Comparison of ENCODE assay signal across 8 cellular contexts in genomic region chr2:27489118-27489497, GRCh38. TPM values are rescaled to one million over a fixed set of nuclear protein-coding genes. Genes with fewer than 3 reads are reported as not detected.
A peak's percentile ranks its signal among the peaks of the same experiment; 100 is the strongest.
DNase-seq lines count a peak whose midpoint lies in the region; ATAC-seq, FAIRE-seq and TF ChIP-seq lines count a peak whose summit lies in the region.

No MANE protein-coding gene starts in this region.

- TF ChIP-seq POLR2A in NB4 (IDR thresholded peaks at IDR 0.05; ENCODE audit: extremely low read depth, insufficient read length): no peak

- no peaks in the 10 kb centered on the region for H3K27me3 ChIP-seq in stomach smooth muscle (ENCODE audit: control insufficient read depth in 1 of 2, insufficient read depth in 2 of 2, low read length in 2 of 2)

- H3K4me1 ChIP-seq in kidney (ENCODE audit: control insufficient read depth in 1 of 2, insufficient read depth in 1 of 2, low read depth in 1 of 2, low read length in 2 of 2): peaks cover 3 to 4% of the 10 kb centered on the region in 2 donors
- H3K4me1 ChIP-seq in stomach smooth muscle (ENCODE audit: control insufficient read depth, insufficient read depth, low read length): peaks cover 15% of the 10 kb centered on the region

- H3K36me3 Mint-ChIP-seq in activated T-cell treated with anti-CD3 and anti-CD28 coated beads, Interleukin-2, amount 50 U/mL, for 24 hours (ENCODE audit: low read depth): peaks cover 7% of the 10 kb centered on the region

- intact Hi-C loops in kidney (cut with DNase I): no loop called here

- H3K9me3 ChIP-seq in kidney (ENCODE audit: control insufficient read depth in 1 of 2, low read length in 2 of 2) (no peaks in the 10 kb centered on the region), stomach smooth muscle (ENCODE audit: control insufficient read depth in 2 of 2, low read length in 2 of 2) (no peaks in the 10 kb centered on the region)

- H3K27me3 Mint-ChIP-seq in activated T-cell treated with anti-CD3 and anti-CD28 coated beads, Interleukin-2, amount 50 U/mL, for 24 hours: peaks cover 10% of the 10 kb centered on the region

- H3K27ac ChIP-seq in kidney (ENCODE audit: low read depth in 2 of 2, low read length in 2 of 2) (peak overlapping the region in 1 of 2 donors; percentile 12), stomach smooth muscle (ENCODE audit: low read length) (peak overlapping the region; percentile 46)

- H3K9me3 Mint-ChIP-seq in activated T-cell treated with anti-CD3 and anti-CD28 coated beads, Interleukin-2, amount 50 U/mL, for 24 hours: no peaks in the 10 kb centered on the region

- peak overlapping the region; percentile 8 to 70 for H3K9ac ChIP-seq in kidney (ENCODE audit: low read length in 2 of 2)
- peak overlapping the region; percentile 66 to 89 for H3K9ac ChIP-seq in stomach smooth muscle (ENCODE audit: low read length in 2 of 2)

- in situ Hi-C loops in astrocyte of the spinal cord (cut with HindIII; ENCODE audit: low sequenced_read_pairs): no loop called here

- no peak for FAIRE-seq in kidney (lab: Jason Lieb, UNC)

- peak overlapping the region; percentile 83 for H3K4me3 Mint-ChIP-seq in activated T-cell treated with anti-CD3 and anti-CD28 coated beads, Interleukin-2, amount 50 U/mL, for 24 hours

- H3K4me1 Mint-ChIP-seq in activated T-cell treated with anti-CD3 and anti-CD28 coated beads, Interleukin-2, amount 50 U/mL, for 24 hours (ENCODE audit: low read depth): peaks cover 22% of the 10 kb centered on the region

- no peak for DNase-seq in activated T-cell treated with anti-CD3 and anti-CD28 coated beads, Interleukin-2, amount 50 U/mL, for 24 hours
- DNase-seq in activated T-cell treated with anti-CD3 and anti-CD28 coated beads for 4 hours: no peak
- DNase-seq in NB4 (ENCODE audit: low read depth): peak; percentile 50
- no peak for DNase-seq in astrocyte of the spinal cord (ENCODE audit: low read depth, low spot score)
- DNase-seq in kidney: no peak
- DNase-seq in NCI-H2081 treated with DMSO at 0.1 percent for 48 hours (lab: John Stamatoyannopoulos, UW): no peak

- H3K36me3 ChIP-seq in kidney (ENCODE audit: control insufficient read depth in 1 of 2, insufficient read depth in 2 of 2, low read length in 2 of 2): peaks cover 2 to 10% of the 10 kb centered on the region in 2 donors
- peaks cover 11 to 13% of the 10 kb centered on the region in 2 donors for H3K36me3 ChIP-seq in stomach smooth muscle (ENCODE audit: control insufficient read depth in 2 of 2, insufficient read depth in 2 of 2, low read length in 2 of 2)

- peak overlapping the region; percentile 83 for H3K27ac Mint-ChIP-seq in activated T-cell treated with anti-CD3 and anti-CD28 coated beads, Interleukin-2, amount 50 U/mL, for 24 hours

- TF ChIP-seq CTCF in NB4 (IDR thresholded peaks at IDR 0.05; ENCODE audit: low read depth, low read length) (no peak), astrocyte of the spinal cord (IDR thresholded peaks at IDR 0.05; ENCODE audit: low read depth, low read length) (peak; percentile 9), kidney (IDR thresholded peaks at IDR 0.05; ENCODE audit: borderline replicate concordance, extremely low read depth, insufficient read depth) (no peak)

- H3K4me3 ChIP-seq in NB4 (ENCODE audit: low read depth, low read length) (peak overlapping the region; percentile 96), astrocyte of the spinal cord (ENCODE audit: low read depth, low read length) (peak overlapping the region; percentile 79), kidney (ENCODE audit: low read length in 2 of 2) (peak overlapping the region; percentile 85), stomach smooth muscle (ENCODE audit: low read length in 2 of 2) (peak overlapping the region; percentile 88 to 99)

- ATAC-seq in GM21529 (IDR thresholded peaks at IDR 0.05; ENCODE audit: unreplicated experiment): no peak

RNA-seq across cellular contexts. Expression of gene IFT172, which starts 0.4 kb away (rescaled TPM):
- 40.3 TPM for total RNA-seq in kidney
- 25.9 TPM for polyA plus RNA-seq in kidney (ENCODE audit: insufficient read depth, low read depth, low replicate concordance)

RNA-seq across cellular contexts. Expression of gene FNDC4, which starts 5.9 kb away (rescaled TPM):
- 18.0 TPM for total RNA-seq in kidney
- polyA plus RNA-seq in kidney (ENCODE audit: insufficient read depth, low read depth, low replicate concordance): 8.5 TPM

RNA-seq across cellular contexts. Expression of gene GCKR, which starts 7.5 kb away (rescaled TPM):
- 2.2 TPM for total RNA-seq in kidney
- polyA plus RNA-seq in kidney (ENCODE audit: insufficient read depth, low read depth, low replicate concordance): not detected

RNA-seq across cellular contexts. Expression of gene KRTCAP3, which starts 46.9 kb away (rescaled TPM):
- total RNA-seq in kidney: 32.1 TPM
- polyA plus RNA-seq in kidney (ENCODE audit: insufficient read depth, low read depth, low replicate concordance): 17.2 TPM
